In the genomic region with DNA sequence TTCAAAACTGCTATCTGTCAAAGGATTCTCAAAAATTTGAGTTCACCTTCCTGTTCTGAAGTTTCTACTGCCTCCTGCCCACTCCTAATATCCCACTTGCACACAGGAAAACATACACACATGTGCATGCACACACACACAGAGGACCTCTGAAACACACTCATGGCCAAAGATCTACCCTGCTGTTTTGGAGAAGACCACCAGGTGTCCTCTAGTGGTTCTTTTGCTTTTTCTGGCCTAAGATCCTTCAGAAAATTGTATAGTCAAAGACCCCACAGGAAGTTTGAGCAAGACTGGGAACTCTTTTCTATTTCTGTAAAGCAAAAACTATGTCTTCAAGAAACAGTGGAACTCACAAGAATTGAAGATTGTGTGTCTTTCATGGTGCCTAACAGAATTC, we compare ENCODE assay signal across 1 cellular context.
TF ChIP-seq lines count a peak whose summit lies in the region.

No MANE protein-coding gene starts in this region.

TF ChIP-seq in HepG2, 621 proteins besides CTCF, POLR2A, EP300 and RAD21 (continued from another document):
- no peak for TF ChIP-seq REPIN1 (CRISPR knock-in tag; IDR thresholded peaks at IDR 0.05; ENCODE audit: borderline replicate concordance, low read depth)
- no peak for TF ChIP-seq ZNF615 (CRISPR knock-in tag; IDR thresholded peaks at IDR 0.05; ENCODE audit: borderline replicate concordance)
- TF ChIP-seq NCOA1 (CRISPR knock-in tag; IDR thresholded peaks at IDR 0.05): no peak
- TF ChIP-seq ZNF354B (CRISPR knock-in tag; IDR thresholded peaks at IDR 0.05): no peak
- TF ChIP-seq MAF1 (CRISPR knock-in tag; IDR thresholded peaks at IDR 0.05; ENCODE audit: borderline replicate concordance): no peak
- TF ChIP-seq, protein P1, sequence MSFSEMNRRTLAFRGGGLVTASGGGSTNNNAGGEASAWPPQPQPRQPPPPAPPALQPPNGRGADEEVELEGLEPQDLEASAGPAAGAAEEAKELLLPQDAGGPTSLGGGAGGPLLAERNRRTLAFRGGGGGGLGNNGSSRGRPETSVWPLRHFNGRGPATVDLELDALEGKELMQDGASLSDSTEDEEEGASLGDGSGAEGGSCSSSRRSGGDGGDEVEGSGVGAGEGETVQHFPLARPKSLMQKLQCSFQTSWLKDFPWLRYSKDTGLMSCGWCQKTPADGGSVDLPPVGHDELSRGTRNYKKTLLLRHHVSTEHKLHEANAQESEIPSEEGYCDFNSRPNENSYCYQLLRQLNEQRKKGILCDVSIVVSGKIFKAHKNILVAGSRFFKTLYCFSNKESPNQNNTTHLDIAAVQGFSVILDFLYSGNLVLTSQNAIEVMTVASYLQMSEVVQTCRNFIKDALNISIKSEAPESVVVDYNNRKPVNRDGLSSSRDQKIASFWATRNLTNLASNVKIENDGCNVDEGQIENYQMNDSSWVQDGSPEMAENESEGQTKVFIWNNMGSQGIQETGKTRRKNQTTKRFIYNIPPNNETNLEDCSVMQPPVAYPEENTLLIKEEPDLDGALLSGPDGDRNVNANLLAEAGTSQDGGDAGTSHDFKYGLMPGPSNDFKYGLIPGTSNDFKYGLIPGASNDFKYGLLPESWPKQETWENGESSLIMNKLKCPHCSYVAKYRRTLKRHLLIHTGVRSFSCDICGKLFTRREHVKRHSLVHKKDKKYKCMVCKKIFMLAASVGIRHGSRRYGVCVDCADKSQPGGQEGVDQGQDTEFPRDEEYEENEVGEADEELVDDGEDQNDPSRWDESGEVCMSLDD (CRISPR knock-in tag; IDR thresholded peaks at IDR 0.05; ENCODE audit: borderline replicate concordance): no peak
- TF ChIP-seq ZSCAN25 (CRISPR knock-in tag; IDR thresholded peaks at IDR 0.05): no peak
- TF ChIP-seq, protein P2, sequence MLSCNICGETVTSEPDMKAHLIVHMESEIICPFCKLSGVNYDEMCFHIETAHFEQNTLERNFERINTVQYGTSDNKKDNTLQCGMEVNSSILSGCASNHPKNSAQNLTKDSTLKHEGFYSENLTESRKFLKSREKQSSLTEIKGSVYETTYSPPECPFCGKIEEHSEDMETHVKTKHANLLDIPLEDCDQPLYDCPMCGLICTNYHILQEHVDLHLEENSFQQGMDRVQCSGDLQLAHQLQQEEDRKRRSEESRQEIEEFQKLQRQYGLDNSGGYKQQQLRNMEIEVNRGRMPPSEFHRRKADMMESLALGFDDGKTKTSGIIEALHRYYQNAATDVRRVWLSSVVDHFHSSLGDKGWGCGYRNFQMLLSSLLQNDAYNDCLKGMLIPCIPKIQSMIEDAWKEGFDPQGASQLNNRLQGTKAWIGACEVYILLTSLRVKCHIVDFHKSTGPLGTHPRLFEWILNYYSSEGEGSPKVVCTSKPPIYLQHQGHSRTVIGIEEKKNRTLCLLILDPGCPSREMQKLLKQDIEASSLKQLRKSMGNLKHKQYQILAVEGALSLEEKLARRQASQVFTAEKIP (CRISPR knock-in tag; IDR thresholded peaks at IDR 0.05; ENCODE audit: borderline replicate concordance): no peak
- no peak for TF ChIP-seq SSRP1 (CRISPR knock-in tag; IDR thresholded peaks at IDR 0.05)
